In genomic region chr7:33642312-33642711, GRCh38 we compare ENCODE assay signal across 19 cellular contexts.
DNase-seq lines count a peak whose midpoint lies in the region; ATAC-seq and TF ChIP-seq lines count a peak whose summit lies in the region.
"Had no signal": no experiment of that assay in that cellular context is flagged by ENCODE, and none has a peak within 500 bp of the region (broad histone marks: within the 10 kb centered on the region; RNA-seq: fewer than 3 reads in every experiment).

No MANE protein-coding gene starts in this region.

- no peaks in the 10 kb centered on the region for H3K27me3 Mint-ChIP-seq in type B pancreatic cell
- H3K27me3 Mint-ChIP-seq: CD4-positive, CD25-positive, alpha-beta regulatory T cell; CD8-positive, alpha-beta memory T cell had no signal

- H3K9ac ChIP-seq in colonic mucosa (ENCODE audit: low read depth in 2 of 2, low read length in 2 of 2) = no peak overlapping the region
- no peak overlapping the region for H3K9ac ChIP-seq in smooth muscle cell (ENCODE audit: low read depth)

- no peaks in the 10 kb centered on the region for H3K36me3 ChIP-seq in colonic mucosa
- no peaks in the 10 kb centered on the region for H3K36me3 ChIP-seq in smooth muscle cell (ENCODE audit: low read depth)
- H3K36me3 ChIP-seq in tibial artery = peaks cover 0 to 5% (median 0%) of the 10 kb centered on the region in 3 donors
- H3K36me3 ChIP-seq: BE2C had no signal

- peak overlapping the region; percentile 6 for H3K27ac ChIP-seq in colonic mucosa
- H3K27ac ChIP-seq in smooth muscle cell (ENCODE audit: low read depth) = no peak overlapping the region
- H3K27ac ChIP-seq in tibial artery = no peak overlapping the region

- no peaks in the 10 kb centered on the region for H3K79me2 ChIP-seq in smooth muscle cell (ENCODE audit: low read depth)

- H3K27me3 ChIP-seq in colonic mucosa (no peaks in the 10 kb centered on the region), smooth muscle cell (ENCODE audit: low read depth) (no peaks in the 10 kb centered on the region), tibial artery (no peaks in the 10 kb centered on the region)
- H3K27me3 ChIP-seq: BE2C had no signal

- H3K4me3 ChIP-seq in colonic mucosa = no peak overlapping the region
- H3K4me3 ChIP-seq in smooth muscle cell = no peak overlapping the region
- no peak overlapping the region for H3K4me3 ChIP-seq in tibial artery
- H3K4me3 ChIP-seq: GM12878, GM23338 had no signal

- peaks cover 55% of the 10 kb centered on the region for H3K4me1 Mint-ChIP-seq in type B pancreatic cell (ENCODE audit: unreplicated experiment)
- H3K4me1 Mint-ChIP-seq: CD4-positive, CD25-positive, alpha-beta regulatory T cell; CD8-positive, alpha-beta memory T cell had no signal

- no peaks in the 10 kb centered on the region for H3K9me3 ChIP-seq in colonic mucosa
- H3K9me3 ChIP-seq in smooth muscle cell (replicated peaks; ENCODE audit: low read depth) = no peaks in the 10 kb centered on the region
- H3K9me3 ChIP-seq in tibial artery = no peaks in the 10 kb centered on the region
- H3K9me3 ChIP-seq: BE2C had no signal

- H3K27ac Mint-ChIP-seq in type B pancreatic cell = peak overlapping the region; percentile 0
- H3K27ac Mint-ChIP-seq: CD4-positive, CD25-positive, alpha-beta regulatory T cell; CD8-positive, alpha-beta memory T cell; GM23338 had no signal

- intact Hi-C loops in colonic mucosa (cut with DNase I) = no loop called here
- intact Hi-C loops in tibial artery (cut with DNase I; ENCODE audit: low total_unique reads) = no loop called here

- peaks cover 15% of the 10 kb centered on the region for H3K36me3 Mint-ChIP-seq in type B pancreatic cell

- H3F3A ChIP-seq in smooth muscle cell (ENCODE audit: low read depth) = no peaks in the 10 kb centered on the region

- no peak overlapping the region for H3K4me2 ChIP-seq in smooth muscle cell
- H3K4me2 ChIP-seq: GM23338 had no signal

- DNase-seq in DMS153 treated with DMSO at 0.1 percent for 48 hours (lab: John Stamatoyannopoulos, UW; ENCODE audit: unreplicated experiment) (peak; percentile 86), DMS53 treated with DMSO at 0.1 percent for 48 hours (lab: John Stamatoyannopoulos, UW; ENCODE audit: unreplicated experiment) (peak; percentile 85), colonic mucosa (no peak), type B pancreatic cell (ENCODE audit: extremely low spot score, unreplicated experiment) (no peak), smooth muscle cell (lab: John Stamatoyannopoulos, UW; ENCODE audit: unreplicated experiment) (no peak), tibial artery (no peak)
- DNase-seq: ACHN; BE2C; C1 segment of cervical spinal cord; CD4-positive, CD25-positive, alpha-beta regulatory T cell; CD8-positive, alpha-beta memory T cell; COR-L47; DMS 273 treated with DMSO at 0.1 percent for 48 hours; DND-41; EL; HCEC 1CT had no signal

- WGBS in smooth muscle cell (ENCODE audit: low lambda C conversion rate) = 100% methylated on average over 1 of the region's 1 CpG

- ATAC-seq in GM19328 (IDR thresholded peaks at IDR 0.05; ENCODE audit: unreplicated experiment) = no peak
- ATAC-seq: GM12878, GM23338 had no signal

- H3K4me1 ChIP-seq in colonic mucosa (no peaks in the 10 kb centered on the region), smooth muscle cell (ENCODE audit: low read depth) (peaks cover 7% of the 10 kb centered on the region), tibial artery (no peaks in the 10 kb centered on the region)
- H3K4me1 ChIP-seq: BE2C had no signal

- H3K9me3 Mint-ChIP-seq in type B pancreatic cell = no peaks in the 10 kb centered on the region
- H3K9me3 Mint-ChIP-seq: CD8-positive, alpha-beta memory T cell; GM23338 had no signal

- TF ChIP-seq CTCF in colonic mucosa (IDR thresholded peaks at IDR 0.05) = no peak
- TF ChIP-seq CTCF in type B pancreatic cell (conservative IDR thresholded peaks at IDR 0.05) = no peak
- TF ChIP-seq CTCF in smooth muscle cell (IDR thresholded peaks at IDR 0.05; ENCODE audit: borderline replicate concordance, insufficient read depth, poor library complexity, severe bottlenecking) = no peak
- TF ChIP-seq CTCF in tibial artery (IDR thresholded peaks at IDR 0.05) = no peak

- no peak overlapping the region for H2AFZ ChIP-seq in smooth muscle cell (ENCODE audit: low read depth)
- H2AFZ ChIP-seq: GM23338 had no signal

- H3K4me3 Mint-ChIP-seq in type B pancreatic cell = no peak overlapping the region
- H3K4me3 Mint-ChIP-seq: CD4-positive, CD25-positive, alpha-beta regulatory T cell; CD8-positive, alpha-beta memory T cell; GM23338 had no signal

- H4K20me1 ChIP-seq in smooth muscle cell (ENCODE audit: low read depth) = no peaks in the 10 kb centered on the region

Comparison
In these comparisons a context has a peak if more than half of its experiments do, and no peak if none do; other contexts are left out.
1. DNase-seq: peak in DMS153 treated with DMSO at 0.1 percent for 48 hours (single experiment) and DMS53 treated with DMSO at 0.1 percent for 48 hours (single experiment); none in colonic mucosa (single experiment), type B pancreatic cell (single experiment), smooth muscle cell (single experiment) and tibial artery (0 of 2).